ENCODE assay signal across 19 cellular contexts in genomic region chr11:79953629-79954028, GRCh38.
A peak's percentile ranks its signal among the peaks of the same experiment; 100 is the strongest.
DNase-seq lines count a peak whose midpoint lies in the region; ATAC-seq and TF ChIP-seq lines count a peak whose summit lies in the region.
"Had no signal": no experiment of that assay in that cellular context is flagged by ENCODE, and none has a peak within 500 bp of the region (broad histone marks: within the 10 kb centered on the region; RNA-seq: fewer than 3 reads in every experiment).

No MANE protein-coding gene starts in this region.

- peaks cover 6% of the 10 kb centered on the region for H3K4me1 Mint-ChIP-seq in type B pancreatic cell (ENCODE audit: unreplicated experiment)
- H3K4me1 Mint-ChIP-seq: IgD-negative memory B cell had no signal

- no peaks in the 10 kb centered on the region for H4K20me1 ChIP-seq in PC-9 (ENCODE audit: insufficient read depth)
- H4K20me1 ChIP-seq: BLaER1 treated with 17β-estradiol and CSF1 and Interleukin-3, amounts not matched to agents 10 nM and 100 nM had no signal

- H3K4me3 Mint-ChIP-seq in type B pancreatic cell: no peak overlapping the region
- H3K4me3 Mint-ChIP-seq: CD4-positive, alpha-beta T cell; IgD-negative memory B cell had no signal

- TF ChIP-seq CTCF in PC-9 (conservative IDR thresholded peaks at IDR 0.05) (0 out of 2 replicates have a peak, but pooled peaks have one; percentile 21), epithelial cell of proximal tubule (conservative IDR thresholded peaks at IDR 0.05; ENCODE audit: low read depth, low read length) (peak; percentile 38), type B pancreatic cell (conservative IDR thresholded peaks at IDR 0.05) (peak; percentile 46), foreskin fibroblast (IDR thresholded peaks at IDR 0.05; ENCODE audit: low read depth, low read length) (no peak)

- H3K27me3 ChIP-seq in PC-9 (ENCODE audit: insufficient read depth, low read depth): no peaks in the 10 kb centered on the region
- H3K27me3 ChIP-seq: BLaER1 treated with 17β-estradiol and CSF1 and Interleukin-3, amounts not matched to agents 10 nM and 100 nM had no signal

- no peak overlapping the region for H2AFZ ChIP-seq in PC-9

- H3K9me2 ChIP-seq in PC-9 (ENCODE audit: insufficient read depth): no peaks in the 10 kb centered on the region

- intact Hi-C loops in PC-9 (cut with micrococcal nuclease; ENCODE audit: unreplicated experiment): no loop called here

- peaks cover 6% of the 10 kb centered on the region for H3K9me3 Mint-ChIP-seq in type B pancreatic cell

- H3K27me3 Mint-ChIP-seq in type B pancreatic cell: no peaks in the 10 kb centered on the region
- H3K27me3 Mint-ChIP-seq: CD4-positive, alpha-beta T cell had no signal

- POLR2A ChIA-PET in PC-9 (lab: Charles Lee; ENCODE audit: unreplicated experiment): no interaction called here

- no peaks in the 10 kb centered on the region for H3K4me1 ChIP-seq in PC-9 (replicated peaks; ENCODE audit: insufficient read depth)
- H3K4me1 ChIP-seq: BLaER1 treated with 17β-estradiol and CSF1 and Interleukin-3, amounts not matched to agents 10 nM and 100 nM had no signal

- H3K4me2 ChIP-seq in PC-9: no peak overlapping the region
- H3K4me2 ChIP-seq: BLaER1 treated with 17β-estradiol and CSF1 and Interleukin-3, amounts not matched to agents 10 nM and 100 nM had no signal

- DNase-seq in DMS53 (lab: John Stamatoyannopoulos, UW): peak; percentile 37
- no peak for DNase-seq in DMS53 treated with DMSO at 0.1 percent for 48 hours (lab: John Stamatoyannopoulos, UW; ENCODE audit: unreplicated experiment)
- no peak for DNase-seq in PC-9
- no peak for DNase-seq in epithelial cell of proximal tubule (ENCODE audit: low read depth)
- no peak for DNase-seq in type B pancreatic cell (ENCODE audit: extremely low spot score, unreplicated experiment)
- DNase-seq in foreskin fibroblast: no peak
- no peak for DNase-seq in glomerular visceral epithelial cell (ENCODE audit: extremely low spot score)
- DNase-seq: AML-193; Calu3; CD4-positive, alpha-beta T cell; DMS 273 treated with DMSO at 0.1 percent for 48 hours; DMS79 treated with DMSO at 0.1 percent for 48 hours; EL; GDM1; HCEC 1CT had no signal

- H3K9me3 ChIP-seq in PC-9 (ENCODE audit: insufficient read depth, low read depth): no peaks in the 10 kb centered on the region

- no peak overlapping the region for H3K27ac Mint-ChIP-seq in type B pancreatic cell
- H3K27ac Mint-ChIP-seq: CD4-positive, alpha-beta T cell; IgD-negative memory B cell had no signal

- H3K4me3 ChIP-seq in PC-9 (no peak overlapping the region), epithelial cell of proximal tubule (ENCODE audit: low read depth, low read length) (no peak overlapping the region), foreskin fibroblast (ENCODE audit: low read depth in 1 of 2, low read length in 2 of 2) (no peak overlapping the region)
- H3K4me3 ChIP-seq: BLaER1 treated with 17β-estradiol and CSF1 and Interleukin-3, amounts not matched to agents 10 nM and 100 nM had no signal

- H3K27ac ChIP-seq in PC-9: no peak overlapping the region
- H3K27ac ChIP-seq: 22Rv1; BLaER1 treated with 17β-estradiol and CSF1 and Interleukin-3, amounts not matched to agents 10 nM and 100 nM had no signal

- H3K79me2 ChIP-seq in PC-9 (ENCODE audit: low read depth): no peaks in the 10 kb centered on the region

- ATAC-seq in HG02852 (IDR thresholded peaks at IDR 0.05; ENCODE audit: unreplicated experiment): no peak

- no peaks in the 10 kb centered on the region for H3F3A ChIP-seq in PC-9 (ENCODE audit: insufficient read depth, low read depth)

- H3K36me3 ChIP-seq in PC-9 (ENCODE audit: low read depth): no peaks in the 10 kb centered on the region
- H3K36me3 ChIP-seq: BLaER1 treated with 17β-estradiol and CSF1 and Interleukin-3, amounts not matched to agents 10 nM and 100 nM had no signal

- BruUV-seq in PC-9 (replicated peaks; lab: Mats Ljungman, UMichigan): no TSS peak

- no peaks in the 10 kb centered on the region for H3K36me3 Mint-ChIP-seq in type B pancreatic cell

- CTCF ChIA-PET in PC-9 (lab: Charles Lee): no interaction called here
